21 cellular contexts compared by ENCODE assay signal in genomic region chr21:28256420-28256831, GRCh38.
DNase-seq lines count a peak whose midpoint lies in the region; ATAC-seq and TF ChIP-seq lines count a peak whose summit lies in the region.
"Had no signal": no experiment of that assay in that cellular context is flagged by ENCODE, and none has a peak within 500 bp of the region (broad histone marks: within the 10 kb centered on the region; RNA-seq: fewer than 3 reads in every experiment).

No MANE protein-coding gene starts in this region.

- H3K9me3 ChIP-seq in left ventricle myocardium inferior (replicated peaks): no peaks in the 10 kb centered on the region
- no peaks in the 10 kb centered on the region for H3K9me3 ChIP-seq in endocrine pancreas (ENCODE audit: control insufficient read depth, low read length)
- no peaks in the 10 kb centered on the region for H3K9me3 ChIP-seq in liver (ENCODE audit: control insufficient read depth in 4 of 4, low read length in 3 of 4)
- H3K9me3 ChIP-seq: sigmoid colon, tibial nerve had no signal

- no peak for DNase-seq in Right ventricle myocardium superior
- no peak for DNase-seq in left ventricle myocardium inferior
- DNase-seq in type B pancreatic cell (ENCODE audit: extremely low spot score, unreplicated experiment): no peak
- no peak for DNase-seq in UCSD-AML1 (lab: John Stamatoyannopoulos, UW; ENCODE audit: unreplicated experiment)
- no peak for DNase-seq in stimulated activated CD4-positive, alpha-beta T cell treated with anti-CD3 and anti-CD28 coated beads, Interleukin-4, amount 100 ng/mL, for 1 hour
- DNase-seq in substantia nigra (lab: John Stamatoyannopoulos, UW): no peak
- DNase-seq: 8988T; activated CD4-positive, alpha-beta T cell treated with anti-CD3 and anti-CD28 coated beads for 4 hours; activated naive CD4-positive, alpha-beta T cell treated with Interleukin-2 at 50 U/mL for 16 hours; CD4-positive, CD25-positive, alpha-beta regulatory T cell; dorsolateral prefrontal cortex; NCI-H1092; sigmoid colon; stimulated activated CD4-positive, alpha-beta T cell treated with anti-CD3 and anti-CD28 coated beads, Interleukin-4, amount 100 ng/mL, for 4 hours had no signal

- H3K9ac ChIP-seq in endocrine pancreas (ENCODE audit: control insufficient read depth, insufficient read depth, low read length): no peak overlapping the region
- peak overlapping the region in 1 of 2 donors; percentile 80 for H3K9ac ChIP-seq in liver (ENCODE audit: low read depth in 1 of 2, low read length in 2 of 2)

- TF ChIP-seq RAD21 in liver (IDR thresholded peaks at IDR 0.05): peak; percentile 61 to 66

- H3K27ac Mint-ChIP-seq in type B pancreatic cell: peak overlapping the region; percentile 33
- H3K27ac Mint-ChIP-seq: CD4-positive, CD25-positive, alpha-beta regulatory T cell; memory B cell; T-helper 2 cell treated with Interferon-gamma antibody and Interleukin-4, amounts not matched to agents 5 μg/mL and 100 μg/mL, for 36 hours had no signal

- H3K27ac ChIP-seq in left ventricle myocardium inferior (replicated peaks) (no peak overlapping the region), liver (ENCODE audit: low read depth in 1 of 2, low read length in 2 of 2) (peak overlapping the region; percentile 82 to 93), substantia nigra (ENCODE audit: low read depth, low read length, poor library complexity, severe bottlenecking) (no peak overlapping the region)
- H3K27ac ChIP-seq: tibial nerve had no signal

- ATAC-seq in Right ventricle myocardium superior (ENCODE audit: poor library complexity): peak; percentile 45
- ATAC-seq: K562 had no signal

- H3K27me3 ChIP-seq in left ventricle myocardium inferior (ENCODE audit: low read depth) (no peaks in the 10 kb centered on the region), endocrine pancreas (ENCODE audit: control insufficient read depth, insufficient read depth, low read length) (no peaks in the 10 kb centered on the region), liver (ENCODE audit: control insufficient read depth in 4 of 4, insufficient read depth in 4 of 4, low read length in 3 of 4) (no peaks in the 10 kb centered on the region)
- H3K27me3 ChIP-seq: dorsolateral prefrontal cortex, sigmoid colon, tibial nerve had no signal

- H3K36me3 ChIP-seq in left ventricle myocardium inferior (no peaks in the 10 kb centered on the region), endocrine pancreas (ENCODE audit: control insufficient read depth, insufficient read depth, low read length) (no peaks in the 10 kb centered on the region), liver (ENCODE audit: control insufficient read depth in 4 of 4, insufficient read depth in 3 of 4, low read depth in 1 of 4, low read length in 3 of 4) (no peaks in the 10 kb centered on the region)
- H3K36me3 ChIP-seq: sigmoid colon, tibial nerve had no signal

- no peak overlapping the region for H3K4me3 ChIP-seq in left ventricle myocardium inferior
- H3K4me3 ChIP-seq in endocrine pancreas (ENCODE audit: control insufficient read depth, insufficient read depth, low read length): peak overlapping the region; percentile 10
- no peak overlapping the region for H3K4me3 ChIP-seq in liver (ENCODE audit: low read depth in 1 of 3, low read length in 3 of 3)
- H3K4me3 ChIP-seq: dorsolateral prefrontal cortex, K562, sigmoid colon, tibial nerve had no signal

- H3K4me1 ChIP-seq in left ventricle myocardium inferior: peaks cover 16% of the 10 kb centered on the region
- H3K4me1 ChIP-seq in endocrine pancreas (ENCODE audit: control insufficient read depth, insufficient read depth, low read length): peaks cover 25% of the 10 kb centered on the region
- peaks cover 3 to 16% (median 7%) of the 10 kb centered on the region in 4 donors for H3K4me1 ChIP-seq in liver (ENCODE audit: control insufficient read depth in 4 of 4, insufficient read depth in 4 of 4, low read length in 3 of 4)

- H3K36me3 Mint-ChIP-seq in type B pancreatic cell: peaks cover 3% of the 10 kb centered on the region
- H3K36me3 Mint-ChIP-seq: brain; CD4-positive, CD25-positive, alpha-beta regulatory T cell; memory B cell had no signal

- peaks cover 4% of the 10 kb centered on the region for H3K9me3 Mint-ChIP-seq in type B pancreatic cell
- H3K9me3 Mint-ChIP-seq: brain; memory B cell; T-helper 2 cell treated with Interferon-gamma antibody and Interleukin-4, amounts not matched to agents 5 μg/mL and 100 μg/mL, for 36 hours had no signal

- peaks cover 29% of the 10 kb centered on the region for H3K4me1 Mint-ChIP-seq in type B pancreatic cell (ENCODE audit: unreplicated experiment)
- H3K4me1 Mint-ChIP-seq: CD4-positive, CD25-positive, alpha-beta regulatory T cell; memory B cell had no signal

- TF ChIP-seq CTCF in left ventricle myocardium inferior (IDR thresholded peaks at IDR 0.05; ENCODE audit: borderline replicate concordance): no peak
- no peak for TF ChIP-seq CTCF in liver (IDR thresholded peaks at IDR 0.05; ENCODE audit: low read depth, low read length, missing input control)
- TF ChIP-seq CTCF in type B pancreatic cell (conservative IDR thresholded peaks at IDR 0.05): no peak

- intact Hi-C loops in Right ventricle myocardium superior (cut with DNase I) (no loop called here), left ventricle myocardium inferior (cut with micrococcal nuclease) (no loop called here)

- H3K4me3 Mint-ChIP-seq in type B pancreatic cell: no peak overlapping the region
- H3K4me3 Mint-ChIP-seq: brain; CD4-positive, CD25-positive, alpha-beta regulatory T cell; memory B cell; T-helper 2 cell treated with Interferon-gamma antibody and Interleukin-4, amounts not matched to agents 5 μg/mL and 100 μg/mL, for 36 hours had no signal

- WGBS in liver: 12% methylated on average over 1 of the region's 1 CpG

- no peaks in the 10 kb centered on the region for H3K27me3 Mint-ChIP-seq in type B pancreatic cell
- H3K27me3 Mint-ChIP-seq: brain; CD4-positive, CD25-positive, alpha-beta regulatory T cell; memory B cell had no signal

TF ChIP-seq in liver, 16 proteins besides CTCF, POLR2A, EP300 and RAD21 (continues in another document):
- TF ChIP-seq FOXA2 (IDR thresholded peaks at IDR 0.05) (peak; percentile 84), SP1 (IDR thresholded peaks at IDR 0.05) (peak; percentile 98), JUND (IDR thresholded peaks at IDR 0.05) (peak; percentile 77 to 92), RXRA (IDR thresholded peaks at IDR 0.05) (peak; percentile 93 to 94), EGR1 (IDR thresholded peaks at IDR 0.05; ENCODE audit: low read depth in 2 of 2) (peak in 1 of 2 donors; percentile 72), HNF4G (IDR thresholded peaks at IDR 0.05) (peak; percentile 98), YY1 (IDR thresholded peaks at IDR 0.05) (peak; percentile 83), HNF4A (conservative IDR thresholded peaks at IDR 0.05) (peak; percentile 99 to 100), TAF1 (conservative IDR thresholded peaks at IDR 0.05) (no peak), GABPA (IDR thresholded peaks at IDR 0.05 in 1 of 2, conservative IDR thresholded peaks at IDR 0.05 in 1 of 2) (peak in 1 of 2 donors; percentile 53), FOXA1 (IDR thresholded peaks at IDR 0.05) (peak; percentile 72)
- TF ChIP-seq, protein P1, sequence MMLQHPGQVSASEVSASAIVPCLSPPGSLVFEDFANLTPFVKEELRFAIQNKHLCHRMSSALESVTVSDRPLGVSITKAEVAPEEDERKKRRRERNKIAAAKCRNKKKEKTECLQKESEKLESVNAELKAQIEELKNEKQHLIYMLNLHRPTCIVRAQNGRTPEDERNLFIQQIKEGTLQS (IDR thresholded peaks at IDR 0.05): peak; percentile 64
- TF ChIP-seq, protein P2, sequence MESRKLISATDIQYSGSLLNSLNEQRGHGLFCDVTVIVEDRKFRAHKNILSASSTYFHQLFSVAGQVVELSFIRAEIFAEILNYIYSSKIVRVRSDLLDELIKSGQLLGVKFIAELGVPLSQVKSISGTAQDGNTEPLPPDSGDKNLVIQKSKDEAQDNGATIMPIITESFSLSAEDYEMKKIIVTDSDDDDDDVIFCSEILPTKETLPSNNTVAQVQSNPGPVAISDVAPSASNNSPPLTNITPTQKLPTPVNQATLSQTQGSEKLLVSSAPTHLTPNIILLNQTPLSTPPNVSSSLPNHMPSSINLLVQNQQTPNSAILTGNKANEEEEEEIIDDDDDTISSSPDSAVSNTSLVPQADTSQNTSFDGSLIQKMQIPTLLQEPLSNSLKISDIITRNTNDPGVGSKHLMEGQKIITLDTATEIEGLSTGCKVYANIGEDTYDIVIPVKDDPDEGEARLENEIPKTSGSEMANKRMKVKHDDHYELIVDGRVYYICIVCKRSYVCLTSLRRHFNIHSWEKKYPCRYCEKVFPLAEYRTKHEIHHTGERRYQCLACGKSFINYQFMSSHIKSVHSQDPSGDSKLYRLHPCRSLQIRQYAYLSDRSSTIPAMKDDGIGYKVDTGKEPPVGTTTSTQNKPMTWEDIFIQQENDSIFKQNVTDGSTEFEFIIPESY (IDR thresholded peaks at IDR 0.05): peak; percentile 92
- TF ChIP-seq, protein P3, sequence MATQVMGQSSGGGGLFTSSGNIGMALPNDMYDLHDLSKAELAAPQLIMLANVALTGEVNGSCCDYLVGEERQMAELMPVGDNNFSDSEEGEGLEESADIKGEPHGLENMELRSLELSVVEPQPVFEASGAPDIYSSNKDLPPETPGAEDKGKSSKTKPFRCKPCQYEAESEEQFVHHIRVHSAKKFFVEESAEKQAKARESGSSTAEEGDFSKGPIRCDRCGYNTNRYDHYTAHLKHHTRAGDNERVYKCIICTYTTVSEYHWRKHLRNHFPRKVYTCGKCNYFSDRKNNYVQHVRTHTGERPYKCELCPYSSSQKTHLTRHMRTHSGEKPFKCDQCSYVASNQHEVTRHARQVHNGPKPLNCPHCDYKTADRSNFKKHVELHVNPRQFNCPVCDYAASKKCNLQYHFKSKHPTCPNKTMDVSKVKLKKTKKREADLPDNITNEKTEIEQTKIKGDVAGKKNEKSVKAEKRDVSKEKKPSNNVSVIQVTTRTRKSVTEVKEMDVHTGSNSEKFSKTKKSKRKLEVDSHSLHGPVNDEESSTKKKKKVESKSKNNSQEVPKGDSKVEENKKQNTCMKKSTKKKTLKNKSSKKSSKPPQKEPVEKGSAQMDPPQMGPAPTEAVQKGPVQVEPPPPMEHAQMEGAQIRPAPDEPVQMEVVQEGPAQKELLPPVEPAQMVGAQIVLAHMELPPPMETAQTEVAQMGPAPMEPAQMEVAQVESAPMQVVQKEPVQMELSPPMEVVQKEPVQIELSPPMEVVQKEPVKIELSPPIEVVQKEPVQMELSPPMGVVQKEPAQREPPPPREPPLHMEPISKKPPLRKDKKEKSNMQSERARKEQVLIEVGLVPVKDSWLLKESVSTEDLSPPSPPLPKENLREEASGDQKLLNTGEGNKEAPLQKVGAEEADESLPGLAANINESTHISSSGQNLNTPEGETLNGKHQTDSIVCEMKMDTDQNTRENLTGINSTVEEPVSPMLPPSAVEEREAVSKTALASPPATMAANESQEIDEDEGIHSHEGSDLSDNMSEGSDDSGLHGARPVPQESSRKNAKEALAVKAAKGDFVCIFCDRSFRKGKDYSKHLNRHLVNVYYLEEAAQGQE (IDR thresholded peaks at IDR 0.05): peak; percentile 86
- TF ChIP-seq, protein P4, sequence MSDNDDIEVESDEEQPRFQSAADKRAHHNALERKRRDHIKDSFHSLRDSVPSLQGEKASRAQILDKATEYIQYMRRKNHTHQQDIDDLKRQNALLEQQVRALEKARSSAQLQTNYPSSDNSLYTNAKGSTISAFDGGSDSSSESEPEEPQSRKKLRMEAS (IDR thresholded peaks at IDR 0.05): peak; percentile 78

Comparison
In these comparisons a context has a peak if more than half of its experiments do, and no peak if none do; other contexts are left out.
1. H3K27ac ChIP-seq: peak in liver (2 of 2); none in left ventricle myocardium inferior (single experiment) and substantia nigra (single experiment).